Comparison of ENCODE assay signal across 8 cellular contexts in the genomic region with DNA sequence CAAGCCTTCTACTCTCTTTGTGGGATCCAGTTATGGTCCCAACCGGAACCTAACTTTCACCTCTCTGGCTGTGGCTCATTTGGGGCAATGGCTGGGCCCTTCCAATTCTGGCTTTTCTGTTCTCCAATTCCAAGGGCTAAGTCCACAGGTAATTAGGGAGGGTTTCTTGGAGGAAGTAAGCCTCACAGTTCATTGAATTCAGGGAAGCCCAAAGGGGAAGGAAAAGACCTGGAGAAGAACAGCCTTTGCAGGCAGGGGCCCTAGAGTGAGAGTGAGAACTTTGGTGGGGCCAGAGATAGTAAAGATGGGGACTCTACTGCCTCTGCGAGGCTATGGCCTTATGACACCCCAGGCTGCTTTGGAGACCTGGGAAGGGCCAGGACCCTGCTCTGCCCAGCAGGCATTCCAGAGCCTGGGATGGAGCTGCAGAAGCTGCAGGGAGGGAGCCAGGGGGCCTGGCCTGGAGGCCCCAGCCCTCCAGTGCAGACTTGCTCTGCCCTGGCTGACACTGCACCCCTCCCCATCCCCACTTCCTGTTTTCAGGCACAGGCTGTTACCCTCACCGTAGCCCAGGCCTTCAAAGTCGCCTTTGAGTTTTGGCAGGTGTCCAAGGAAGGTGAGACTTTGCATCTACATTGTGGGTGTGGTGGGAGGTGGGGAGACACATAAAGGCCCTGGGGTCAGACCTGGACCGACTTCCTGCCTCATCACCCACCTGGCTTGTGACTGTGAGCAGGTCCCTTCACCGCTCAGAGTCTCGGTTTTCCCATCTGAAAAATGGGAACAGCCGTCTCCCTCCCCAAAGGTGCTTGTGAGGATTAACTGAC.
A peak's percentile ranks its signal among the peaks of the same experiment; 100 is the strongest.
DNase-seq lines count a peak whose midpoint lies in the region; ATAC-seq lines count a peak whose summit lies in the region.

No MANE protein-coding gene starts in this region.

- ATAC-seq in GM18498 (IDR thresholded peaks at IDR 0.05; ENCODE audit: unreplicated experiment) (peak; percentile 84), HG03066 (IDR thresholded peaks at IDR 0.05; ENCODE audit: low read depth, unreplicated experiment) (peak; percentile 89), GM18502 (IDR thresholded peaks at IDR 0.05; ENCODE audit: poor library complexity, unreplicated experiment) (no peak)
- ATAC-seq in central memory CD8-positive, alpha-beta T cell (replicated peaks; ENCODE audit: extremely low read depth, poor library complexity, severe bottlenecking), result peak; percentile 94

- H3K27me3 Mint-ChIP-seq in central memory CD8-positive, alpha-beta T cell, result no peaks in the 10 kb centered on the region

- no peaks in the 10 kb centered on the region for H3K9me3 Mint-ChIP-seq in central memory CD8-positive, alpha-beta T cell

- H3K4me1 Mint-ChIP-seq in central memory CD8-positive, alpha-beta T cell, result peaks cover 66% of the 10 kb centered on the region

- H3K4me3 Mint-ChIP-seq in central memory CD8-positive, alpha-beta T cell, result peak overlapping the region; percentile 92

- peak; percentile 33 for DNase-seq in UCSD-AML1 (lab: John Stamatoyannopoulos, UW; ENCODE audit: unreplicated experiment)
- DNase-seq in central memory CD8-positive, alpha-beta T cell (ENCODE audit: low spot score in 2 of 2), result peak; percentile 65 to 88
- peak; percentile 70 for DNase-seq in stimulated activated CD8-positive, alpha-beta memory T cell treated with anti-CD3 and anti-CD28 coated beads, Interleukin-12 subunit alpha, Interleukin-12 subunit beta, amount 100 ng/mL, for 1 hour (ENCODE audit: low read depth)
- DNase-seq in HuH-7.5 (ENCODE audit: low spot score), result no peak
- DNase-seq in ecto neural progenitor cell (ENCODE audit: low spot score), result no peak

- H3K36me3 Mint-ChIP-seq in central memory CD8-positive, alpha-beta T cell (ENCODE audit: insufficient read depth), result peaks cover 28% of the 10 kb centered on the region

- H3K27ac Mint-ChIP-seq in central memory CD8-positive, alpha-beta T cell (ENCODE audit: low read depth), result peak overlapping the region; percentile 92

Comparison
In these comparisons a context has a peak if more than half of its experiments do, and no peak if none do; other contexts are left out.
1. DNase-seq: peak in UCSD-AML1 (single experiment), central memory CD8-positive, alpha-beta T cell (2 of 2) and stimulated activated CD8-positive, alpha-beta memory T cell treated with anti-CD3 and anti-CD28 coated beads, Interleukin-12 subunit alpha, Interleukin-12 subunit beta, amount 100 ng/mL, for 1 hour (single experiment); none in HuH-7.5 (single experiment) and ecto neural progenitor cell (single experiment).